13 cellular contexts compared by ENCODE assay signal in the genomic region with DNA sequence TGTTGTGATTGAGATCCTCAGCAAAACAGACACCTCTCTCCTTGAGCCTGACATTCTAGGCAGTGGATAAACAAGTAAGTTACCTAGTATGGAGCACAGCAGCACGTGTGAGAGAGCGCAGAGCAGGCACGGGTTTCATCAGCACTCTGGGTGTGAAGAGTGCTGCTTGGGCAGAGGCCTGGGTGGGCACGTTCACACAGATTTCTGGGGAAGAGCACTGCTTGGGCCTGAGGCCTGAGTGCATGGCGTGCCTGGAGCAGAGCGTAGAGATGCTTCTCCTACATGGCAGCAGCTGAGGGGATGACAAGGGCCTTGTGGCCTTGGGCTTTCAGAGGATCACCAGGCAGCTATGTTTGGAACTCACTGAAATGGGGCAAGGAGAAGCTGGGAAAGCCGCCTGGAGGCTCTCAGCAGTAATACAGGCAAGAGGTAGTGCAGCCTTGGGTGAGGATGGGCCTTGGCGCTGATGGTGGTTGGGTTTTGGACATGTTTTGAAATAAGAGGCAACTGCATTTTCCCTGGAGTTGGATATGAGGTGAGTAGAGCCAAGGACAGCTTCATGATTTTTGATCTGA. TPM values are rescaled to one million over a fixed set of nuclear protein-coding genes. Genes with fewer than 3 reads are reported as not detected.
DNase-seq lines count a peak whose midpoint lies in the region; ATAC-seq and TF ChIP-seq lines count a peak whose summit lies in the region.
"Had no signal": no experiment of that assay in that cellular context is flagged by ENCODE, and none has a peak within 500 bp of the region (broad histone marks: within the 10 kb centered on the region; RNA-seq: fewer than 3 reads in every experiment).

No MANE protein-coding gene starts in this region.

- H3K4me1 Mint-ChIP-seq in Calu3 (ENCODE audit: low read depth, unreplicated experiment) (peaks cover 1% of the 10 kb centered on the region), HFFc6 (ENCODE audit: low read depth) (peaks cover 13% of the 10 kb centered on the region)
- peaks cover 2 to 13% (median 5%) of the 10 kb centered on the region in 7 donors for H3K4me1 Mint-ChIP-seq in naive thymus-derived CD4-positive, alpha-beta T cell
- peaks cover 4 to 17% of the 10 kb centered on the region in 2 donors for H3K4me1 Mint-ChIP-seq in natural killer cell treated with Interleukin-12 subunit alpha and Interleukin-12 subunit beta and Interleukin-15 and Interleukin-18, amount 100 ng/mL, for 72 hours (ENCODE audit: low read depth in 2 of 2)

- peaks cover 9 to 54% (median 12%) of the 10 kb centered on the region in 3 experiments for H3K36me3 ChIP-seq in naive thymus-derived CD4-positive, alpha-beta T cell (ENCODE audit: control insufficient read depth in 2 of 3, insufficient read depth in 3 of 3, low read length in 3 of 3)

- no peaks in the 10 kb centered on the region for H3K9me3 Mint-ChIP-seq in Calu3 (ENCODE audit: low read depth, unreplicated experiment)
- no peaks in the 10 kb centered on the region for H3K9me3 Mint-ChIP-seq in HFFc6
- H3K9me3 Mint-ChIP-seq in naive thymus-derived CD4-positive, alpha-beta T cell, result no peaks in the 10 kb centered on the region
- H3K9me3 Mint-ChIP-seq in natural killer cell treated with Interleukin-12 subunit alpha and Interleukin-12 subunit beta and Interleukin-15 and Interleukin-18, amount 100 ng/mL, for 72 hours, result no peaks in the 10 kb centered on the region

- BruUV-seq in Calu3 (replicated peaks; lab: Mats Ljungman, UMichigan), result no TSS peak

- intact Hi-C loops in Calu3 (cut with micrococcal nuclease; ENCODE audit: unreplicated experiment), result no loop called here
- intact Hi-C loops in naive thymus-derived CD4-positive, alpha-beta T cell (cut with micrococcal nuclease), result no loop called here
- intact Hi-C loops in left colon (cut with DNase I, micrococcal nuclease), result loop anchor here in 1 of 2 donors (5.0 kb wide), 1 partner anchor 42 kb away; no protein-coding TSS in a partner anchor

- TF ChIP-seq CTCF in Calu3 (IDR thresholded peaks at IDR 0.05; ENCODE audit: unreplicated experiment) (no peak), HFFc6 (IDR thresholded peaks at IDR 0.05) (peak; percentile 47)

- H3K27me3 Mint-ChIP-seq in Calu3 (ENCODE audit: unreplicated experiment) (no peaks in the 10 kb centered on the region), HFFc6 (ENCODE audit: insufficient read depth) (peaks cover 11% of the 10 kb centered on the region)
- no peaks in the 10 kb centered on the region for H3K27me3 Mint-ChIP-seq in naive thymus-derived CD4-positive, alpha-beta T cell
- no peaks in the 10 kb centered on the region for H3K27me3 Mint-ChIP-seq in natural killer cell treated with Interleukin-12 subunit alpha and Interleukin-12 subunit beta and Interleukin-15 and Interleukin-18, amount 100 ng/mL, for 72 hours

- H3K27me3 ChIP-seq in naive thymus-derived CD4-positive, alpha-beta T cell (ENCODE audit: control insufficient read depth in 2 of 2, insufficient read depth in 2 of 2, low read length in 2 of 2), result no peaks in the 10 kb centered on the region

- peak overlapping the region; percentile 3 for H3K27ac Mint-ChIP-seq in Calu3 (ENCODE audit: unreplicated experiment)
- H3K27ac Mint-ChIP-seq in HFFc6, result peak overlapping the region; percentile 57
- H3K27ac Mint-ChIP-seq in naive thymus-derived CD4-positive, alpha-beta T cell, result peak overlapping the region in 5 of 9 donors; percentile 3 to 56 (median 20)
- peak overlapping the region in 1 of 2 donors; percentile 31 for H3K27ac Mint-ChIP-seq in natural killer cell treated with Interleukin-12 subunit alpha and Interleukin-12 subunit beta and Interleukin-15 and Interleukin-18, amount 100 ng/mL, for 72 hours

- no peaks in the 10 kb centered on the region for H3K9me3 ChIP-seq in naive thymus-derived CD4-positive, alpha-beta T cell (ENCODE audit: control insufficient read depth in 2 of 3, low read length in 3 of 3)

- no peaks in the 10 kb centered on the region for H3K4me1 ChIP-seq in naive thymus-derived CD4-positive, alpha-beta T cell (ENCODE audit: control insufficient read depth in 2 of 2, insufficient read depth in 2 of 2, low read length in 2 of 2)

- DNase-seq in Calu3, result no peak
- DNase-seq in HFFc6, result no peak
- DNase-seq in naive thymus-derived CD4-positive, alpha-beta T cell, result peak in 1 of 9 donors; percentile 6
- DNase-seq in left colon, result no peak
- DNase-seq in NCI-H226, result no peak
- DNase-seq in natural killer cell treated with Interleukin-12 subunit alpha and Interleukin-12 subunit beta and Interleukin-15 and Interleukin-18, amount 100 ng/mL, for 72 hours (ENCODE audit: low spot score), result no peak
- DNase-seq: GOT3; Karpas-422; NCI-H2081; stimulated activated naive CD4-positive, alpha-beta T cell treated with Interleukin-2 at 50 U/mL for 16 hours had no signal

- H3K36me3 Mint-ChIP-seq in Calu3 (ENCODE audit: insufficient read depth, unreplicated experiment) (peaks cover 75% of the 10 kb centered on the region), HFFc6 (ENCODE audit: low read depth) (peaks cover 55% of the 10 kb centered on the region)
- peaks cover 3 to 52% (median 16%) of the 10 kb centered on the region in 5 donors for H3K36me3 Mint-ChIP-seq in naive thymus-derived CD4-positive, alpha-beta T cell
- peaks cover 29% of the 10 kb centered on the region for H3K36me3 Mint-ChIP-seq in natural killer cell treated with Interleukin-12 subunit alpha and Interleukin-12 subunit beta and Interleukin-15 and Interleukin-18, amount 100 ng/mL, for 72 hours

- no peak overlapping the region for H3K4me3 Mint-ChIP-seq in Calu3 (ENCODE audit: low read depth, unreplicated experiment)
- no peak overlapping the region for H3K4me3 Mint-ChIP-seq in HFFc6
- H3K4me3 Mint-ChIP-seq in naive thymus-derived CD4-positive, alpha-beta T cell, result no peak overlapping the region
- no peak overlapping the region for H3K4me3 Mint-ChIP-seq in natural killer cell treated with Interleukin-12 subunit alpha and Interleukin-12 subunit beta and Interleukin-15 and Interleukin-18, amount 100 ng/mL, for 72 hours

- ATAC-seq in naive thymus-derived CD4-positive, alpha-beta T cell, result no peak
- no peak for ATAC-seq in HG02885 (IDR thresholded peaks at IDR 0.05; ENCODE audit: poor library complexity, unreplicated experiment)
- no peak for ATAC-seq in left colon
- no peak for ATAC-seq in natural killer cell treated with Interleukin-12 subunit alpha and Interleukin-12 subunit beta and Interleukin-15 and Interleukin-18, amount 100 ng/mL, for 72 hours

- no peak overlapping the region for H3K4me3 ChIP-seq in naive thymus-derived CD4-positive, alpha-beta T cell (ENCODE audit: low read length)
- H3K4me3 ChIP-seq: lung had no signal

- peak overlapping the region; percentile 41 for H3K27ac ChIP-seq in cingulate gyrus (ENCODE audit: low read depth, low read length)
- H3K27ac ChIP-seq in naive thymus-derived CD4-positive, alpha-beta T cell (ENCODE audit: low read depth, low read length), result no peak overlapping the region

- POLR2A ChIA-PET in naive thymus-derived CD4-positive, alpha-beta T cell (lab: Charles Lee), result interaction anchor here (0.9 kb wide), 1 partner anchor 56 kb away, joined by 3 read pairs; no protein-coding TSS in a partner anchor

- CTCF ChIA-PET in Calu3 (lab: Charles Lee), result no interaction called here
- CTCF ChIA-PET in naive thymus-derived CD4-positive, alpha-beta T cell (lab: Charles Lee), result interaction anchor here (1.0 kb wide), 1 partner anchor 42 kb away, joined by 4 read pairs; no protein-coding TSS in a partner anchor

RNA-seq across cellular contexts. Expression of a gene that starts 17.6 kb away (rescaled TPM):
- total RNA-seq in Calu3 (2022) (27.0 and 28.2 TPM in 2 replicates), left colon (1,000 to 10,000 TPM; 1,945 to 3,680 TPM)
- 10 to 100 TPM; 16.6 to 31.3 (median 19.4) TPM for total RNA-seq in HFFc6 (2021; fragmentation: NEBNext Ultra II Directional; extraction: Animal tissue kit (Norgen Biotek cat#: 25700))
- total RNA-seq in naive thymus-derived CD4-positive, alpha-beta T cell, result 10 to 100 TPM in 1 of 5 experiments, 1 to 10 TPM in 4; 1.4 to 19.8 (median 2.5) TPM
- polyA plus RNA-seq in naive thymus-derived CD4-positive, alpha-beta T cell, result under 1 TPM in 1 of 2 donors, not detected in 1; 0.40 TPM
- 1 to 10 TPM; 3.0 to 4.6 TPM for total RNA-seq in natural killer cell treated with Interleukin-12 subunit alpha and Interleukin-12 subunit beta and Interleukin-15 and Interleukin-18, amount 100 ng/mL, for 72 hours

RNA-seq across cellular contexts. Expression of a gene that starts 23.9 kb away (rescaled TPM):
- 25.9 and 28.0 TPM in 2 replicates for total RNA-seq in Calu3 (2022)
- total RNA-seq in HFFc6 (2021; fragmentation: NEBNext Ultra II Directional; extraction: Animal tissue kit (Norgen Biotek cat#: 25700)), result 10 to 100 TPM; 12.0 to 14.9 (median 13.4) TPM
- total RNA-seq in naive thymus-derived CD4-positive, alpha-beta T cell, result 10 to 100 TPM in 4 of 5 experiments, 1 to 10 TPM in 1; 9.8 to 15.1 (median 14.1) TPM
- 10 to 100 TPM in 1 of 2 donors, 1 to 10 TPM in 1; 6.3 to 12.2 TPM for polyA plus RNA-seq in naive thymus-derived CD4-positive, alpha-beta T cell
- total RNA-seq in left colon, result 10 to 100 TPM; 10.1 to 10.6 TPM
- 10 to 100 TPM; 13.2 to 29.7 TPM for total RNA-seq in natural killer cell treated with Interleukin-12 subunit alpha and Interleukin-12 subunit beta and Interleukin-15 and Interleukin-18, amount 100 ng/mL, for 72 hours

RNA-seq across cellular contexts. Expression of a gene that starts 57.4 kb away (rescaled TPM):
- total RNA-seq in Calu3 (2022), result 36.5 and 38.4 TPM in 2 replicates
- total RNA-seq in HFFc6 (2021; fragmentation: NEBNext Ultra II Directional; extraction: Animal tissue kit (Norgen Biotek cat#: 25700)), result 10 to 100 TPM; 22.6 to 25.8 (median 23.6) TPM
- 10 to 100 TPM; 29.9 to 38.9 (median 36.4) TPM for total RNA-seq in naive thymus-derived CD4-positive, alpha-beta T cell
- 10 to 100 TPM; 46.2 to 51.7 TPM for polyA plus RNA-seq in naive thymus-derived CD4-positive, alpha-beta T cell
- total RNA-seq in left colon, result 10 to 100 TPM; 27.0 to 29.9 TPM
- 10 to 100 TPM; 27.4 to 29.6 TPM for total RNA-seq in natural killer cell treated with Interleukin-12 subunit alpha and Interleukin-12 subunit beta and Interleukin-15 and Interleukin-18, amount 100 ng/mL, for 72 hours

RNA-seq across cellular contexts. Expression of a gene that starts 57.7 kb away (rescaled TPM):
- total RNA-seq in Calu3 (2022) (29.1 and 37.2 TPM in 2 replicates), left colon (10 to 100 TPM; 27.4 to 33.4 TPM)
- 10 to 100 TPM; 38.7 to 54.8 (median 46.9) TPM for total RNA-seq in HFFc6 (2021; fragmentation: NEBNext Ultra II Directional; extraction: Animal tissue kit (Norgen Biotek cat#: 25700))
- total RNA-seq in naive thymus-derived CD4-positive, alpha-beta T cell, result 10 to 100 TPM; 13.6 to 26.3 (median 24.1) TPM
- polyA plus RNA-seq in naive thymus-derived CD4-positive, alpha-beta T cell, result 10 to 100 TPM; 36.7 to 51.3 TPM
- total RNA-seq in natural killer cell treated with Interleukin-12 subunit alpha and Interleukin-12 subunit beta and Interleukin-15 and Interleukin-18, amount 100 ng/mL, for 72 hours, result 10 to 100 TPM; 35.8 to 38.3 TPM

Comparison
In these comparisons a context has a peak if more than half of its experiments do, and no peak if none do; other contexts are left out.
1. RNA of a gene that starts 17.6 kb away (total RNA-seq): 1,945 to 3,680 TPM in left colon; 27.0 to 28.2 TPM in Calu3, 16.6 to 31.3 TPM in HFFc6, 3.0 to 4.6 TPM in natural killer cell treated with Interleukin-12 subunit alpha and Interleukin-12 subunit beta and Interleukin-15 and Interleukin-18, amount 100 ng/mL, for 72 hours and 1.4 to 19.8 TPM in naive thymus-derived CD4-positive, alpha-beta T cell; every median in the first group is over 10 times any median in the second.